8 cellular contexts compared by ENCODE assay signal in genomic region chr14:99320105-99320572, GRCh38.
A peak's percentile ranks its signal among the peaks of the same experiment; 100 is the strongest.
DNase-seq lines count a peak whose midpoint lies in the region; ATAC-seq and TF ChIP-seq lines count a peak whose summit lies in the region.

No MANE protein-coding gene starts in this region.

- no peak overlapping the region for H3K4me2 ChIP-seq in MM.1S (ENCODE audit: low read depth, low read length)

- no peaks in the 10 kb centered on the region for H3K36me3 ChIP-seq in ES-I3 (ENCODE audit: insufficient read depth, low read length)
- no peaks in the 10 kb centered on the region for H3K36me3 ChIP-seq in MM.1S (replicated peaks; ENCODE audit: insufficient read depth, low read length)

- peak; percentile 70 for TF ChIP-seq CTCF in MM.1S (IDR thresholded peaks at IDR 0.05; ENCODE audit: low read length)

- H3K9me2 ChIP-seq in MM.1S (replicated peaks; ENCODE audit: insufficient read depth, low read length) = no peaks in the 10 kb centered on the region

- DNase-seq in MM.1S (peak; percentile 43), T follicular helper cell (ENCODE audit: low read depth) (peak; percentile 45), islet precursor cell (peak; percentile 80), Ammon's horn (ENCODE audit: low spot score) (no peak)
- DNase-seq in activated naive CD8-positive, alpha-beta T cell treated with anti-CD3 and anti-CD28 coated beads, Interleukin-2, amount 50 U/mL, for 24 hours = peak; percentile 84
- peak; percentile 40 to 55 (median 41) for DNase-seq in stimulated activated CD4-positive, alpha-beta T cell treated with anti-CD3 and anti-CD28 coated beads, TNF-alpha, amount 100 ng/mL, for 4 hours (ENCODE audit: low read depth in 3 of 3)

- no peaks in the 10 kb centered on the region for H3K79me2 ChIP-seq in MM.1S (ENCODE audit: low read length)

- no peak overlapping the region for H3K27ac Mint-ChIP-seq in activated naive CD8-positive, alpha-beta T cell treated with anti-CD3 and anti-CD28 coated beads, Interleukin-2, amount 50 U/mL, for 24 hours

- no peak overlapping the region for H3K4me3 Mint-ChIP-seq in activated naive CD8-positive, alpha-beta T cell treated with anti-CD3 and anti-CD28 coated beads, Interleukin-2, amount 50 U/mL, for 24 hours

- no peaks in the 10 kb centered on the region for H3F3A ChIP-seq in MM.1S (ENCODE audit: insufficient read depth, low read length)

- H3K27me3 Mint-ChIP-seq in activated naive CD8-positive, alpha-beta T cell treated with anti-CD3 and anti-CD28 coated beads, Interleukin-2, amount 50 U/mL, for 24 hours = peaks cover 1% of the 10 kb centered on the region

- H3K9me3 Mint-ChIP-seq in activated naive CD8-positive, alpha-beta T cell treated with anti-CD3 and anti-CD28 coated beads, Interleukin-2, amount 50 U/mL, for 24 hours = no peaks in the 10 kb centered on the region

- H3K9ac ChIP-seq in ES-I3 (ENCODE audit: low read depth, low read length) (peak overlapping the region; percentile 12; the same call in 1 of the 2 replicates), MM.1S (ENCODE audit: low read length) (no peak overlapping the region)

- H3K4me1 Mint-ChIP-seq in activated naive CD8-positive, alpha-beta T cell treated with anti-CD3 and anti-CD28 coated beads, Interleukin-2, amount 50 U/mL, for 24 hours = peaks cover 12% of the 10 kb centered on the region

- no peaks in the 10 kb centered on the region for H3K36me3 Mint-ChIP-seq in activated naive CD8-positive, alpha-beta T cell treated with anti-CD3 and anti-CD28 coated beads, Interleukin-2, amount 50 U/mL, for 24 hours (ENCODE audit: low read depth)

- no peaks in the 10 kb centered on the region for H3K27me3 ChIP-seq in MM.1S (replicated peaks; ENCODE audit: insufficient read depth, low read length)

- H4K20me1 ChIP-seq in MM.1S (ENCODE audit: insufficient read depth, low read length) = no peaks in the 10 kb centered on the region

- H3K4me1 ChIP-seq in ES-I3 (ENCODE audit: insufficient read depth, low read length) = peaks cover 3% of the 10 kb centered on the region
- no peaks in the 10 kb centered on the region for H3K4me1 ChIP-seq in MM.1S (ENCODE audit: low read length)

- peak; percentile 82 for ATAC-seq in GM21786 (IDR thresholded peaks at IDR 0.05; ENCODE audit: unreplicated experiment)
- ATAC-seq in activated naive CD8-positive, alpha-beta T cell treated with anti-CD3 and anti-CD28 coated beads, Interleukin-2, amount 50 U/mL, for 24 hours = peak; percentile 70

- no peaks in the 10 kb centered on the region for H3K9me3 ChIP-seq in ES-I3 (ENCODE audit: control insufficient read depth, insufficient read depth, low read length)
- no peaks in the 10 kb centered on the region for H3K9me3 ChIP-seq in MM.1S (replicated peaks; ENCODE audit: insufficient read depth, low read length)

- H3K4me3 ChIP-seq in MM.1S (ENCODE audit: low read length) = no peak overlapping the region

- no peak overlapping the region for H3K27ac ChIP-seq in MM.1S (ENCODE audit: low read length)

- no peak overlapping the region for H2AFZ ChIP-seq in MM.1S (ENCODE audit: low read length)
